In the genomic region with DNA sequence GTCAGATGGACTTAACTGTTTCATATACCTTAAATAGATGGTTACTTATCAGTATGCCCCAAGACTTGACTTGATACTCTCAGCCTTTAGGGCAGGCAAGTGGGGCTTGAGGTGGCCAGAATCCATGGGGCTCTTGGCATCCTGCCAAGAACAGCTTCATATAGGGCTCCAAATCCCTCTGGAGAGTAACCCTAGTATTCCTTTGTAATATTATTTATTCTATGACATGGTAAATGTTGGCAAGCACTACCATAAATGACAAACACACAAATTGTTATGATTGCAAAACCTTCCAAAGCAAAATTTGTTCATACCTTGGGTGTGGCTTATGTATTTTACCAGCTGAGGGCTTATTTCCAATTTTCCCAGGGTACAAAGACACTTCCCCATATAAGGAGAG, we compare ENCODE assay signal across 20 cellular contexts.
"Had no signal": no experiment of that assay in that cellular context is flagged by ENCODE, and none has a peak within 500 bp of the region (broad histone marks: within the 10 kb centered on the region; RNA-seq: fewer than 3 reads in every experiment).

No MANE protein-coding gene starts in this region.

- ATAC-seq: body of pancreas; esophagus mucosa; gastroesophageal sphincter; left cardiac atrium; natural killer cell treated with Interleukin-12 subunit alpha and Interleukin-12 subunit beta and Interleukin-15 and Interleukin-18, amount 100 ng/mL, for 72 hours; psoas muscle; stimulated activated naive CD8-positive, alpha-beta T cell treated with anti-CD3 and anti-CD28 coated beads, Interleukin-15, Interleukin-2, amounts not matched to agents 100 U/mL and 50 U/mL, for 24 hours had no signal

- H3K4me3 ChIP-seq: body of pancreas, gastroesophageal sphincter, psoas muscle, right atrium auricular region, upper lobe of left lung had no signal

- H3K27me3 ChIP-seq: body of pancreas, gastroesophageal sphincter, right atrium auricular region, upper lobe of left lung had no signal

- H3K36me3 ChIP-seq: gastroesophageal sphincter, right atrium auricular region, upper lobe of left lung had no signal

- DNase-seq: activated CD4-positive, alpha-beta T cell treated with anti-CD3 and anti-CD28 coated beads for 1 hour; activated CD4-positive, alpha-beta T cell treated with anti-CD3 and anti-CD28 coated beads, Interleukin-2, amount 50 U/mL, for 1 hour; activated gamma-delta T cell treated with Interleukin-2 at 50 U/mL for 16 hours; activated T-cell treated with anti-CD3 and anti-CD28 coated beads, Interleukin-2, amount 50 U/mL, for 1 hour; anterior cingulate cortex; body of pancreas; caudate nucleus; dermis blood vessel endothelial cell; effector memory CD4-positive, alpha-beta T cell; head of caudate nucleus; left cardiac atrium; psoas muscle; stimulated activated CD4-positive, alpha-beta T cell treated with anti-CD3 and anti-CD28 coated beads, Interleukin-12 subunit alpha, Interleukin-12 subunit beta, amount 100 ng/mL, for 4 hours; stimulated activated CD4-positive, alpha-beta T cell treated with anti-CD3 and anti-CD28 coated beads, Interleukin-4, amount 100 ng/mL, for 4 hours; stimulated activated naive CD8-positive, alpha-beta T cell treated with anti-CD3 and anti-CD28 coated beads, Interleukin-15, Interleukin-2, amounts not matched to agents 100 U/mL and 50 U/mL, for 24 hours; upper lobe of left lung had no signal

- H3K4me1 ChIP-seq: body of pancreas, gastroesophageal sphincter, psoas muscle, right atrium auricular region, upper lobe of left lung had no signal

- H3K9me3 ChIP-seq: body of pancreas, gastroesophageal sphincter, psoas muscle, right atrium auricular region, upper lobe of left lung had no signal

- H3K27ac ChIP-seq: body of pancreas, gastroesophageal sphincter, psoas muscle, right atrium auricular region, upper lobe of left lung had no signal
